ENCODE assay signal across 10 cellular contexts in genomic region chr2:85852078-85852790, GRCh38. TPM values are rescaled to one million over a fixed set of nuclear protein-coding genes. Genes with fewer than 3 reads are reported as not detected.
DNase-seq lines count a peak whose midpoint lies in the region; ATAC-seq, FAIRE-seq and TF ChIP-seq lines count a peak whose summit lies in the region.
"Had no signal": no experiment of that assay in that cellular context is flagged by ENCODE, and none has a peak within 500 bp of the region (broad histone marks: within the 10 kb centered on the region; RNA-seq: fewer than 3 reads in every experiment).

No MANE protein-coding gene starts in this region.

- in situ Hi-C loops in GM23248 (cut with MboI): no loop called here
- in situ Hi-C loops in K562 (cut with MboI): no loop called here

- no peaks in the 10 kb centered on the region for H3K9me3 ChIP-seq in CD4-positive, CD25-positive, alpha-beta regulatory T cell (ENCODE audit: control insufficient read depth in 2 of 2, low read length in 2 of 2)
- H3K9me3 ChIP-seq in GM23248 (ENCODE audit: low read depth) (no peaks in the 10 kb centered on the region), K562 (replicated peaks; ENCODE audit: control insufficient read depth, insufficient read depth, low read depth, low read length) (no peaks in the 10 kb centered on the region)
- H3K9me3 ChIP-seq: heart right ventricle had no signal

- 66 to 68% methylated on average over 9 of the region's 9 CpGs for WGBS in GM23248 (ENCODE audit: low coverage in 1 of 2, low lambda C conversion rate in 2 of 2, missing lambda C conversion rate in 2 of 2), 2 experiments
- 71% methylated on average over 6 of the region's 9 CpGs for WGBS in K562 (ENCODE audit: insufficient coverage, low coverage, missing lambda C conversion rate)

- H4K20me1 ChIP-seq in GM23248 (ENCODE audit: insufficient read depth): no peaks in the 10 kb centered on the region
- no peaks in the 10 kb centered on the region for H4K20me1 ChIP-seq in K562 (replicated peaks; ENCODE audit: control insufficient read depth, insufficient read depth, low read length)

- H3K4me2 ChIP-seq in GM23248 (ENCODE audit: unreplicated experiment) (peak overlapping the region; percentile 84), K562 (ENCODE audit: insufficient read depth, low read length) (no peak overlapping the region)

- H3K36me3 ChIP-seq in CD4-positive, CD25-positive, alpha-beta regulatory T cell (ENCODE audit: control insufficient read depth, insufficient read depth, low read length): peaks cover 3% of the 10 kb centered on the region
- H3K36me3 ChIP-seq in GM23248 (ENCODE audit: low read depth) (no peaks in the 10 kb centered on the region), K562 (ENCODE audit: control insufficient read depth, insufficient read depth, low read length) (no peaks in the 10 kb centered on the region; the same call in 2 of the 3 replicates)

- H3F3A ChIP-seq in GM23248 (ENCODE audit: insufficient read depth): peaks cover 19% of the 10 kb centered on the region

- peaks cover 0 to 7% (median 0%) of the 10 kb centered on the region in 7 donors for H3K9me3 Mint-ChIP-seq in CD4-positive, CD25-positive, alpha-beta regulatory T cell
- no peaks in the 10 kb centered on the region for H3K9me3 Mint-ChIP-seq in osteocyte (ENCODE audit: unreplicated experiment)

- no peaks in the 10 kb centered on the region for H3K27me3 ChIP-seq in CD4-positive, CD25-positive, alpha-beta regulatory T cell (ENCODE audit: control insufficient read depth, insufficient read depth, low read length)
- no peaks in the 10 kb centered on the region for H3K27me3 ChIP-seq in GM23248 (replicated peaks; ENCODE audit: insufficient read depth)
- no peaks in the 10 kb centered on the region for H3K27me3 ChIP-seq in K562 (ENCODE audit: control insufficient read depth in 2 of 2, insufficient read depth in 2 of 2, low read length in 2 of 2)
- H3K27me3 ChIP-seq: heart right ventricle had no signal

- peaks cover 26 to 72% (median 64%) of the 10 kb centered on the region in 4 donors for H3K4me1 Mint-ChIP-seq in CD4-positive, CD25-positive, alpha-beta regulatory T cell
- peaks cover 12% of the 10 kb centered on the region for H3K4me1 Mint-ChIP-seq in osteocyte (ENCODE audit: unreplicated experiment)

- no peak for DNase-seq in CD4-positive, CD25-positive, alpha-beta regulatory T cell
- DNase-seq in GM23248 (no peak), K562 (ENCODE audit: extremely low read depth in 1 of 4, low spot score in 3 of 4) (no peak), osteocyte (ENCODE audit: extremely low spot score, unreplicated experiment) (peak; percentile 19), NCI-H1105 treated with DMSO at 0.1 percent for 48 hours (lab: John Stamatoyannopoulos, UW) (no peak), HTR-8/SVneo (ENCODE audit: insufficient read length, low spot score) (no peak)
- no peak for DNase-seq in stimulated activated CD4-positive, alpha-beta T cell treated with anti-CD3 and anti-CD28 coated beads, Interleukin-1b, Interleukin-23, amount 100 ng/mL, for 48 hours
- DNase-seq: NCI-H1930 had no signal

- H3K27ac ChIP-seq in CD4-positive, CD25-positive, alpha-beta regulatory T cell (ENCODE audit: insufficient read depth, low read length, poor library complexity, severe bottlenecking): peak overlapping the region; percentile 94
- peak overlapping the region; percentile 65 for H3K27ac ChIP-seq in GM23248
- H3K27ac ChIP-seq in K562 (ENCODE audit: extremely low read depth, low read depth, low read length): no peak overlapping the region

- H3K4me3 ChIP-seq in CD4-positive, CD25-positive, alpha-beta regulatory T cell (ENCODE audit: low read depth, low read length): peak overlapping the region; percentile 89
- peak overlapping the region; percentile 59 for H3K4me3 ChIP-seq in GM23248
- H3K4me3 ChIP-seq in K562: no peak overlapping the region

- POLR2A ChIA-PET in K562 (lab: Yijun Ruan, JAX): no interaction called here

- peak overlapping the region; percentile 98 to 100 (median 99) for H3K27ac Mint-ChIP-seq in CD4-positive, CD25-positive, alpha-beta regulatory T cell
- H3K27ac Mint-ChIP-seq in osteocyte (ENCODE audit: unreplicated experiment): no peak overlapping the region

- no peak for TF ChIP-seq RAD21 in K562 (CRISPR knock-in tag; conservative IDR thresholded peaks at IDR 0.05 in 1 of 2, IDR thresholded peaks at IDR 0.05 in 1 of 2)

- TF ChIP-seq POLR2A in K562 (conservative IDR thresholded peaks at IDR 0.05): no peak

- ATAC-seq in CD4-positive, CD25-positive, alpha-beta regulatory T cell (ENCODE audit: low read depth in 2 of 2): no peak
- ATAC-seq in K562 (no peak), HG03521 (IDR thresholded peaks at IDR 0.05; ENCODE audit: unreplicated experiment) (no peak)

- FAIRE-seq in K562 (lab: Jason Lieb, UNC) (no peak), HTR-8/SVneo (lab: Jason Lieb, UNC) (no peak)

- peak overlapping the region; percentile 70 for H3K9ac ChIP-seq in GM23248
- H3K9ac ChIP-seq in K562 (ENCODE audit: insufficient read depth in 1 of 2, low read depth in 2 of 2, low read length in 2 of 2): no peak overlapping the region

- H3K79me2 ChIP-seq in GM23248 (ENCODE audit: insufficient read depth) (no peaks in the 10 kb centered on the region), K562 (ENCODE audit: control insufficient read depth, insufficient read depth, low read length) (no peaks in the 10 kb centered on the region)

- no peaks in the 10 kb centered on the region for H3K27me3 Mint-ChIP-seq in CD4-positive, CD25-positive, alpha-beta regulatory T cell
- H3K27me3 Mint-ChIP-seq in osteocyte (ENCODE audit: unreplicated experiment): no peaks in the 10 kb centered on the region

- peak overlapping the region; percentile 86 to 93 (median 88) for H3K4me3 Mint-ChIP-seq in CD4-positive, CD25-positive, alpha-beta regulatory T cell
- H3K4me3 Mint-ChIP-seq in osteocyte (ENCODE audit: unreplicated experiment): no peak overlapping the region

- no peaks in the 10 kb centered on the region for H3K9me1 ChIP-seq in K562 (ENCODE audit: control insufficient read depth, insufficient read depth, low read length)

- H3K4me1 ChIP-seq in CD4-positive, CD25-positive, alpha-beta regulatory T cell (ENCODE audit: control insufficient read depth, insufficient read depth, low read length, poor library complexity, severe bottlenecking): peaks cover 44% of the 10 kb centered on the region
- peaks cover 32% of the 10 kb centered on the region for H3K4me1 ChIP-seq in GM23248 (ENCODE audit: insufficient read depth)
- H3K4me1 ChIP-seq in K562 (replicated peaks in 1 of 2; ENCODE audit: control insufficient read depth in 2 of 2, insufficient read depth in 2 of 2, low read length in 2 of 2): peaks cover 0 to 5% of the 10 kb centered on the region in 2 experiments; a peak in 1 of 5 replicates

- BruUV-seq in K562 (replicated peaks; lab: Mats Ljungman, UMichigan): no TSS peak

- no peak for TF ChIP-seq EP300 in K562 (IDR thresholded peaks at IDR 0.05; ENCODE audit: low read length)

- H2AFZ ChIP-seq in GM23248 (peak overlapping the region; percentile 77), K562 (ENCODE audit: low read depth, low read length) (no peak overlapping the region)

- CTCF ChIA-PET in K562 (lab: Yijun Ruan, JAX; ENCODE audit: low intra/inter-chr PET ratio): no interaction called here

- no peaks in the 10 kb centered on the region for H3K9me2 ChIP-seq in GM23248 (ENCODE audit: insufficient read depth)

- peaks cover 46% of the 10 kb centered on the region for H3K36me3 Mint-ChIP-seq in CD4-positive, CD25-positive, alpha-beta regulatory T cell
- peaks cover 31% of the 10 kb centered on the region for H3K36me3 Mint-ChIP-seq in osteocyte (ENCODE audit: unreplicated experiment)

- intact Hi-C loops in K562 (cut with micrococcal nuclease): no loop called here

- TF ChIP-seq CTCF in K562 (IDR thresholded peaks at IDR 0.05 in 2 of 3, conservative IDR thresholded peaks at IDR 0.05 in 1 of 3; ENCODE audit: insufficient read depth in 2 of 3, low read depth in 1 of 3, low read length in 3 of 3) (no peak), osteocyte (IDR thresholded peaks at IDR 0.05) (no peak)

TF ChIP-seq in K562, 482 proteins besides CTCF, POLR2A, EP300 and RAD21 (continues in another document):
- no peak for TF ChIP-seq THRA (IDR thresholded peaks at IDR 0.05)
- TF ChIP-seq OTX1 (CRISPR knock-in tag; IDR thresholded peaks at IDR 0.05): no peak

RNA-seq across cellular contexts. Expression of gene ST3GAL5, which starts 36.6 kb away (rescaled TPM):
- total RNA-seq in CD4-positive, CD25-positive, alpha-beta regulatory T cell: 25.8 TPM
- polyA plus RNA-seq in CD4-positive, CD25-positive, alpha-beta regulatory T cell: 10 to 100 TPM; 11.3 to 15.1 (median 13.5) TPM
- 21.0 and 27.2 TPM in 2 replicates for total RNA-seq in GM23248 (2014; rRNA removed; shearing (Covaris generic))
- polyA plus RNA-seq in GM23248 (2016; fragmentation: Nextera tagmentation; extraction: Ambion mirVana) (16.4 and 18.7 TPM in 2 replicates), K562 (2011; rRNA removed) (7.9 and 10.0 TPM in 2 replicates), K562 (2014; fragmentation: Illumina TruSeq; extraction: Trizol) (3.5 and 4.1 TPM in 2 replicates), K562 (2014; fragmentation: Nextera tagmentation; extraction: Ambion mirVana) (1 to 10 TPM; 1.6 to 1.8 TPM), K562 (2014; rRNA removed) (3.1 and 4.4 TPM in 2 replicates)
- 39.5 and 67.1 TPM in 2 replicates for total RNA-seq in K562 (2011; cell fraction: chromatin; rRNA removed; ENCODE audit: low replicate concordance)
- 22.7 and 28.6 TPM in 2 replicates for total RNA-seq in K562 (2011; cell fraction: nucleolus; rRNA removed)
- 36.4 and 54.3 TPM in 2 replicates for total RNA-seq in K562 (2011; cell fraction: nucleoplasm; rRNA removed)
- total RNA-seq in K562 (2014; rRNA removed) (4.1 and 6.3 TPM in 2 replicates), K562 (2014; rRNA removed; fragmentation: Illumina TruSeq; extraction: Trizol) (4.4 and 4.9 TPM in 2 replicates), K562 (2015; rRNA removed; fragmentation: Illumina TruSeq; extraction: Trizol) (2.9 and 3.6 TPM in 2 replicates), K562 (2021) (4.0 and 4.2 TPM in 2 replicates), osteocyte (42.2 and 43.6 TPM in 2 replicates)
- polyA plus RNA-seq in K562 (2011; cell fraction: cytosol; rRNA removed): 2.8 and 4.2 TPM in 2 replicates
- 7.7 and 8.6 TPM in 2 replicates for polyA plus RNA-seq in K562 (2011; cell fraction: nucleus; rRNA removed)
- polyA plus RNA-seq in K562 (2012): 2.7 and 8.7 TPM in 2 replicates
- polyA minus RNA-seq in K562 (2011; rRNA and poly(A)+ RNA removed): 11.3 and 14.3 TPM in 2 replicates
- polyA minus RNA-seq in K562 (2011; cell fraction: cytosol; rRNA and poly(A)+ RNA removed): 2.3 and 3.1 TPM in 2 replicates
- polyA minus RNA-seq in K562 (2011; cell fraction: nucleus; rRNA and poly(A)+ RNA removed): 6.5 and 12.1 TPM in 2 replicates
